In the genomic region with DNA sequence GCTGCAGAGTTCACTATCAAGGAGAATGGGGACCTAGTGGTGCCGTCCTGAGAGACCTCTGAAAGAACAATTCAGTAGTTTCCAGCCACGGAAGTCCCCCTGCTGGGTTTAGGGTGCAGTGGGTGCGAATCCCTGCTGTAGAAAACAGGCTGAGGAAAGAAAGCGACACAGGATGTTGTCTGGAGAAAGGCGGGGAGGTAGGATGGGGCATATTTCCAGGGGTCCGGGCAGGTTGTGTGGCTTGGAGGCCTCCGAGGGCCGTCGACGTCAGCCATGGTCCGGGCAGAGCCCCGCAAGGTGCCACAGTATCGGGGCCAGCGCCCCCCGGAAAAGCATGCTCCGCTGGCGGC, we compare ENCODE assay signal across 8 cellular contexts. TPM values are rescaled to one million over a fixed set of nuclear protein-coding genes. Genes with fewer than 3 reads are reported as not detected.
DNase-seq lines count a peak whose midpoint lies in the region; ATAC-seq lines count a peak whose summit lies in the region.

No MANE protein-coding gene starts in this region.

- DNase-seq in DMS53 (lab: John Stamatoyannopoulos, UW) (peak; percentile 62), HPDE6-E6E7 (ENCODE audit: extremely low spot score) (peak; percentile 31)
- DNase-seq in activated CD4-positive, alpha-beta T cell treated with anti-CD3 and anti-CD28 coated beads for 36 hours: peak; percentile 70
- DNase-seq in effector CD8-positive, alpha-beta T cell (lab: John Stamatoyannopoulos, UW): peak; percentile 54
- DNase-seq in stimulated activated naive CD4-positive, alpha-beta T cell treated with Interleukin-2 at 50 U/mL for 16 hours (lab: John Stamatoyannopoulos, UW): peak; percentile 59

- intact Hi-C loops in activated CD4-positive, alpha-beta T cell treated with anti-CD3 and anti-CD28 coated beads for 36 hours (cut with DNase I, micrococcal nuclease): loop anchor here (1.0 to 5.0 kb wide), 14 partner anchors 14 to 1370 kb away; a partner anchor contains a TSS

- peak; percentile 4 for ATAC-seq in GM21360 (IDR thresholded peaks at IDR 0.05; ENCODE audit: unreplicated experiment)
- peak; percentile 2 for ATAC-seq in activated CD4-positive, alpha-beta T cell treated with anti-CD3 and anti-CD28 coated beads for 36 hours
- no peak for ATAC-seq in HG02970 (IDR thresholded peaks at IDR 0.05; ENCODE audit: low FRiP score, unreplicated experiment)

- peak overlapping the region; percentile 80 for H3K4me3 ChIP-seq in mononuclear cell (ENCODE audit: low read length)

- H3K4me1 ChIP-seq in mononuclear cell (ENCODE audit: insufficient read depth, low read length): peaks cover 63% of the 10 kb centered on the region

- H3K4me1 Mint-ChIP-seq in activated CD4-positive, alpha-beta T cell treated with anti-CD3 and anti-CD28 coated beads for 36 hours: peaks cover 52% of the 10 kb centered on the region

- H3K27me3 ChIP-seq in mononuclear cell (ENCODE audit: insufficient read depth, low read length): no peaks in the 10 kb centered on the region

- CTCF ChIA-PET in activated CD4-positive, alpha-beta T cell treated with anti-CD3 and anti-CD28 coated beads for 36 hours (lab: Charles Lee): no interaction called here

- H3K27me3 Mint-ChIP-seq in activated CD4-positive, alpha-beta T cell treated with anti-CD3 and anti-CD28 coated beads for 36 hours: no peaks in the 10 kb centered on the region

- peak overlapping the region; percentile 94 for H3K4me3 Mint-ChIP-seq in activated CD4-positive, alpha-beta T cell treated with anti-CD3 and anti-CD28 coated beads for 36 hours

- H3K27ac Mint-ChIP-seq in activated CD4-positive, alpha-beta T cell treated with anti-CD3 and anti-CD28 coated beads for 36 hours: peak overlapping the region; percentile 100

- H3K9me3 Mint-ChIP-seq in activated CD4-positive, alpha-beta T cell treated with anti-CD3 and anti-CD28 coated beads for 36 hours (ENCODE audit: low read depth): no peaks in the 10 kb centered on the region

- POLR2A ChIA-PET in activated CD4-positive, alpha-beta T cell treated with anti-CD3 and anti-CD28 coated beads for 36 hours (lab: Charles Lee): interaction anchor here (0.6 to 1.4 kb wide), 2 partner anchors 22 to 790 kb away, joined by 3 read pairs; no protein-coding TSS in a partner anchor

- peaks cover 24% of the 10 kb centered on the region for H3K36me3 Mint-ChIP-seq in activated CD4-positive, alpha-beta T cell treated with anti-CD3 and anti-CD28 coated beads for 36 hours (ENCODE audit: low read depth)

- no peaks in the 10 kb centered on the region for H3K9me3 ChIP-seq in mononuclear cell (ENCODE audit: low read depth, low read length)

RNA-seq across cellular contexts. Expression of a gene that starts 0.8 kb away (rescaled TPM):
- total RNA-seq in activated CD4-positive, alpha-beta T cell treated with anti-CD3 and anti-CD28 coated beads for 36 hours: 100 to 1,000 TPM in 1 of 2 experiments, 10 to 100 TPM in 1; 85.4 to 136 TPM
- 69.3 TPM for total RNA-seq in mononuclear cell
